Comparison of ENCODE assay signal across 10 cellular contexts in the genomic region with DNA sequence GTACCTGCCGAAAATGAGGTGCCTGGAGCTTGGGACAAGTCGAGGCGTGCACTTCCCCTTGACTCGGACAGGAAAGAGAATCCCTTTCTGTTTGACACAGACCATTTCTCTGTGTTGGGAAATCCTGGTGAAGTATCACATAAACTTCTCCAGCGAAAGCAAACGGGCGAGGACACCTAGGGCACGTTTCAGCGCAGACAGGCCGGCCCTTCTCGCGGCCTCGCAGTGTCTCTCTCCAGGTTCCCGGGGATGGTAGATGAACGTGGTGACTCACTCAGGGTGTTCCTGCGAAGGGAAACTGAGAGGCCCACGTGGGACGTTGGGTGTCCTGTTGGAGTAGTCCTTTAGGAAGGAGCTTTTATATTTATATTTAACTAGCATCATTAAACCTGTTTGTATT. TPM values are rescaled to one million over a fixed set of nuclear protein-coding genes. Genes with fewer than 3 reads are reported as not detected.
DNase-seq lines count a peak whose midpoint lies in the region; ATAC-seq and TF ChIP-seq lines count a peak whose summit lies in the region.
"Had no signal": no experiment of that assay in that cellular context is flagged by ENCODE, and none has a peak within 500 bp of the region (broad histone marks: within the 10 kb centered on the region; RNA-seq: fewer than 3 reads in every experiment).

No MANE protein-coding gene starts in this region.

- peaks cover 0 to 4% of the 10 kb centered on the region in 2 donors for H3K9me3 ChIP-seq in neuronal stem cell (replicated peaks in 1 of 2; ENCODE audit: control insufficient read depth in 2 of 2, insufficient read depth in 1 of 2, low read depth in 1 of 2, low read length in 2 of 2)
- H3K9me3 ChIP-seq: ovary had no signal

- no peak overlapping the region for H3K9ac ChIP-seq in neuronal stem cell (ENCODE audit: low read depth, low read length, poor library complexity)

- H3K4me3 ChIP-seq in neuronal stem cell (ENCODE audit: low read length in 2 of 2) = no peak overlapping the region
- H3K4me3 ChIP-seq: ovary had no signal

- H3K27ac Mint-ChIP-seq in CD14-positive monocyte = peak overlapping the region; percentile 41 to 87 (median 69)

- H3K36me3 Mint-ChIP-seq in CD14-positive monocyte = peaks cover 33 to 37% of the 10 kb centered on the region in 2 donors

- no peak overlapping the region for H2BK15ac ChIP-seq in neuronal stem cell (ENCODE audit: low read length)

- H3K18ac ChIP-seq in neuronal stem cell (ENCODE audit: low read length) = no peak overlapping the region

- no peak overlapping the region for H3K4ac ChIP-seq in neuronal stem cell (ENCODE audit: low read length)

- intact Hi-C loops in CD14-positive monocyte (cut with micrococcal nuclease) = loop anchor here in 1 of 2 donors (5.0 kb wide), 1 partner anchor 36 kb away; no protein-coding TSS in a partner anchor
- intact Hi-C loops in left colon (cut with DNase I, micrococcal nuclease) = no loop called here

- DNase-seq in CD14-positive monocyte (ENCODE audit: low spot score) = peak; percentile 51
- peak; percentile 65 for DNase-seq in NOMO-1 treated with DMSO at 0.1 percent for 48 hours (lab: John Stamatoyannopoulos, UW; ENCODE audit: unreplicated experiment)
- DNase-seq in epithelial cell of prostate (ENCODE audit: low read depth, low spot score) = peak; percentile 96
- DNase-seq in neuronal stem cell (ENCODE audit: low spot score) = no peak
- DNase-seq in T-helper 9 cell = no peak
- DNase-seq in left colon = no peak
- no peak for DNase-seq in SW 1271 (lab: John Stamatoyannopoulos, UW)
- no peak for DNase-seq in effector CD8-positive, alpha-beta T cell (lab: John Stamatoyannopoulos, UW)

- H3K9me3 Mint-ChIP-seq in CD14-positive monocyte = no peaks in the 10 kb centered on the region

- H2AK5ac ChIP-seq in neuronal stem cell (ENCODE audit: low read depth, low read length) = peak overlapping the region; percentile 57

- H3K14ac ChIP-seq in neuronal stem cell (ENCODE audit: low read length) = no peak overlapping the region

- H4K91ac ChIP-seq in neuronal stem cell (ENCODE audit: low read depth, low read length, poor library complexity) = no peak overlapping the region

- WGBS in neuronal stem cell (ENCODE audit: extremely low coverage in 2 of 2, insufficient read length in 2 of 2, insufficient replicate concordance in 1 of 2), 2 donors = no CpG with 5 or more reads among the region's 18 CpGs

- peak overlapping the region; percentile 56 to 81 for H3K4me3 Mint-ChIP-seq in CD14-positive monocyte

- TF ChIP-seq CTCF in CD14-positive monocyte (IDR thresholded peaks at IDR 0.05) = no peak

- H2AFZ ChIP-seq in neuronal stem cell (ENCODE audit: low read length) = no peak overlapping the region

- H3K4me1 ChIP-seq in neuronal stem cell (ENCODE audit: control insufficient read depth in 2 of 2, insufficient read depth in 1 of 2, low read depth in 1 of 2, low read length in 2 of 2) = peaks cover 7 to 11% of the 10 kb centered on the region in 2 donors

- no peak overlapping the region for H4K8ac ChIP-seq in neuronal stem cell (ENCODE audit: low read depth, low read length)

- no peak overlapping the region for H2BK120ac ChIP-seq in neuronal stem cell (ENCODE audit: low read depth, low read length)

- no peak overlapping the region for H3K4me2 ChIP-seq in neuronal stem cell (ENCODE audit: insufficient read depth, low read length, poor library complexity, severe bottlenecking)

- H3K27me3 Mint-ChIP-seq in CD14-positive monocyte (ENCODE audit: low read depth in 3 of 3) = peaks cover 0 to 2% (median 1%) of the 10 kb centered on the region in 3 donors

- H3K36me3 ChIP-seq in neuronal stem cell (replicated peaks in 1 of 2; ENCODE audit: control insufficient read depth in 2 of 2, insufficient read depth in 2 of 2, low read length in 2 of 2) = peaks cover 14 to 48% of the 10 kb centered on the region in 2 donors
- H3K36me3 ChIP-seq: ovary had no signal

- no peak overlapping the region for H2BK5ac ChIP-seq in neuronal stem cell (ENCODE audit: low read length)

- H3K27ac ChIP-seq in epithelial cell of prostate (peak overlapping the region; percentile 100), neuronal stem cell (replicated peaks; ENCODE audit: low read length) (no peak overlapping the region)

- H3K27me3 ChIP-seq in neuronal stem cell (ENCODE audit: control insufficient read depth in 3 of 3, insufficient read depth in 3 of 3, low read depth in 1 of 3, low read length in 3 of 3) = no peaks in the 10 kb centered on the region
- H3K27me3 ChIP-seq: ovary had no signal

- no peak overlapping the region for H2BK12ac ChIP-seq in neuronal stem cell (ENCODE audit: low read length)

- peaks cover 13% of the 10 kb centered on the region for H3K79me1 ChIP-seq in neuronal stem cell (ENCODE audit: low read depth, low read length)

- H3K4me1 Mint-ChIP-seq in CD14-positive monocyte = peaks cover 75% of the 10 kb centered on the region

- no peak overlapping the region for H3K23ac ChIP-seq in neuronal stem cell (ENCODE audit: low read depth, low read length, poor library complexity)

- ATAC-seq in left colon = no peak

RNA-seq across cellular contexts. Expression of gene ZNF750, which starts 36.3 kb away (rescaled TPM):
- not detected for polyA plus RNA-seq in CD14-positive monocyte
- 0.01 TPM for polyA plus RNA-seq in neuronal stem cell (2013, experiment 1 of 2)
- 0.01 TPM for polyA plus RNA-seq in neuronal stem cell (2013, experiment 2 of 2)
- total RNA-seq in left colon = not detected
- total RNA-seq: G401, ovary had no signal

Comparison
In these comparisons a context has a peak if more than half of its experiments do, and no peak if none do; other contexts are left out.
1. DNase-seq: peak in CD14-positive monocyte (single experiment), NOMO-1 treated with DMSO at 0.1 percent for 48 hours (single experiment) and epithelial cell of prostate (single experiment); none in neuronal stem cell (single experiment), T-helper 9 cell (single experiment), left colon (0 of 2), SW 1271 (0 of 2) and effector CD8-positive, alpha-beta T cell (single experiment).